ENCODE assay signal across 40 cellular contexts in the genomic region with DNA sequence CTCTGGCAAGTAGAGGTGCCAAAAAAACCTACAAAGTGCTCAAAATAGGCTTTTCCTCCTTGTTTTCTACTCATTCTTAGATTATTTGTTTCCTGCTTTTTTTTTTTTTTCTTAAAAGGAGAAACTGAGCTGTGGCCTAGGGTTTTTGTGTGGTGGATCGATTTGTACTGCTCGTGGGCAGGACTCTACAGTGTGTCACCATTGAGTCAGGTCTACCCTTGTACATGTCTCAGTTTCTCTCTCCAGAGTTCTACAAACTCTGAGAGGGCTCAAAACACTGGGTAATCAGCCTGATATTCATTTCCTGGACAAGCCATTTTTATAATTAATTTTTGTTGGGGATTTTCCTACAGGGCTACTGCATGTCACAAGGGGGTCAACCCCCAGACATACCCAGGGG. TPM values are rescaled to one million over a fixed set of nuclear protein-coding genes. Genes with fewer than 3 reads are reported as not detected.
"Had no signal": no experiment of that assay in that cellular context is flagged by ENCODE, and none has a peak within 500 bp of the region (broad histone marks: within the 10 kb centered on the region; RNA-seq: fewer than 3 reads in every experiment).

No MANE protein-coding gene starts in this region.

- H3K27ac Mint-ChIP-seq: activated naive CD4-positive, alpha-beta T cell treated with anti-CD3 and anti-CD28 coated beads for 36 hours; activated naive CD4-positive, alpha-beta T cell treated with anti-CD3 and anti-CD28 coated beads, Interleukin-2, amount 50 U/mL, for 24 hours; activated naive CD8-positive, alpha-beta T cell; activated naive CD8-positive, alpha-beta T cell treated with anti-CD3 and anti-CD28 coated beads for 36 hours; activated naive CD8-positive, alpha-beta T cell treated with anti-CD3 and anti-CD28 coated beads, Interleukin-2, amount 10 ng/mL, durations not matched to agents 7 days and 5 days; activated naive CD8-positive, alpha-beta T cell treated with anti-CD3 and anti-CD28 coated beads, Interleukin-2, amount 50 U/mL, for 24 hours; activated T-cell treated with anti-CD3 and anti-CD28 coated beads, Interleukin-2, amount 50 U/mL, for 24 hours; activated T-cell treated with anti-CD3 and anti-CD28 coated beads, Interleukin-2, amount 50 U/mL, for 72 hours; activated T-helper 1 cell treated with anti-CD3 and anti-CD28 coated beads, Interleukin-12 subunit alpha, Interleukin-12 subunit beta, Interleukin-2, Interleukin-4 antibody, amounts not matched to agents 30 ng/mL and 10 ng/mL and 1 ng/mL, durations not matched to agents 14 hours and 24 hours and 36 hours; activated T-helper 2 cell treated with anti-CD3 and anti-CD28 coated beads, Interferon-gamma antibody, Interleukin-2, Interleukin-4, amounts not matched to agents 10 μg/mL and 5 μg/mL and 100 μg/mL, durations not matched to agents 14 hours and 24 hours and 36 hours; brain had no signal

- H3K9me3 Mint-ChIP-seq: activated naive CD4-positive, alpha-beta T cell treated with anti-CD3 and anti-CD28 coated beads, Interleukin-2, amount 50 U/mL, for 24 hours had no signal

- H3K4me1 ChIP-seq: adrenal gland, breast epithelium had no signal

- H3K36me3 ChIP-seq: adrenal gland, ascending aorta, brain microvascular endothelial cell, breast epithelium, cardiac muscle cell had no signal

- DNase-seq: activated effector memory CD4-positive, alpha-beta T cell treated with anti-CD3 and anti-CD28 coated beads, Interleukin-2, amount 50 U/mL, for 16 hours; activated effector memory CD4-positive, alpha-beta T cell treated with Interleukin-2 at 50 U/mL for 16 hours; activated gamma-delta T cell; activated gamma-delta T cell treated with Interleukin-2 at 50 U/mL for 16 hours; activated naive CD4-positive, alpha-beta T cell; activated naive CD4-positive, alpha-beta T cell treated with anti-CD3 and anti-CD28 coated beads for 36 hours; activated naive CD4-positive, alpha-beta T cell treated with anti-CD3 and anti-CD28 coated beads, Interleukin-2, amount 50 U/mL, for 16 hours; activated naive CD4-positive, alpha-beta T cell treated with Interleukin-2 at 50 U/mL for 16 hours; activated naive CD8-positive, alpha-beta T cell treated with anti-CD3 and anti-CD28 coated beads for 36 hours; activated naive CD8-positive, alpha-beta T cell treated with anti-CD3 and anti-CD28 coated beads, Interleukin-2, amount 10 ng/mL, durations not matched to agents 7 days and 5 days; activated naive CD8-positive, alpha-beta T cell treated with anti-CD3 and anti-CD28 coated beads, Interleukin-2, amount 50 U/mL, for 24 hours; activated T-cell treated with anti-CD3 and anti-CD28 coated beads for 4 hours; activated T-cell treated with anti-CD3 and anti-CD28 coated beads, Interleukin-2, amount 50 U/mL, for 1 hour; activated T-cell treated with anti-CD3 and anti-CD28 coated beads, Interleukin-2, amount 50 U/mL, for 24 hours; activated T-cell treated with anti-CD3 and anti-CD28 coated beads, Interleukin-2, amount 50 U/mL, for 4 hours; activated T-cell treated with anti-CD3 and anti-CD28 coated beads, Interleukin-2, amount 50 U/mL, for 72 hours; adrenal gland; amniotic stem cell; amygdala; anterior cingulate cortex; aorta; body of pancreas; brain microvascular endothelial cell; caudate nucleus; central memory CD4-positive, alpha-beta T cell; cerebellar nuclear complex had no signal

- H3K9me3 ChIP-seq: adrenal gland, body of pancreas had no signal

- H3K27me3 Mint-ChIP-seq: activated naive CD4-positive, alpha-beta T cell treated with anti-CD3 and anti-CD28 coated beads, Interleukin-2, amount 50 U/mL, for 24 hours; activated naive CD8-positive, alpha-beta T cell; activated naive CD8-positive, alpha-beta T cell treated with anti-CD3 and anti-CD28 coated beads for 36 hours; activated naive CD8-positive, alpha-beta T cell treated with anti-CD3 and anti-CD28 coated beads, Interleukin-2, amount 50 U/mL, for 24 hours; activated T-cell treated with anti-CD3 and anti-CD28 coated beads, Interleukin-2, amount 50 U/mL, for 24 hours; central memory CD8-positive, alpha-beta T cell had no signal

- H3K27ac ChIP-seq: adrenal gland, ascending aorta, body of pancreas, brain microvascular endothelial cell, breast epithelium, cardiac muscle cell had no signal

- H3K27me3 ChIP-seq: adrenal gland, ascending aorta, body of pancreas, brain microvascular endothelial cell, breast epithelium, cardiac muscle cell had no signal

- ATAC-seq: activated naive CD8-positive, alpha-beta T cell treated with anti-CD3 and anti-CD28 coated beads, Interleukin-2, amount 50 U/mL, for 24 hours; activated T-cell treated with anti-CD3 and anti-CD28 coated beads, Interleukin-2, amount 50 U/mL, for 4 hours; body of pancreas had no signal

- H3K4me3 Mint-ChIP-seq: activated naive CD4-positive, alpha-beta T cell treated with anti-CD3 and anti-CD28 coated beads for 36 hours; activated naive CD4-positive, alpha-beta T cell treated with anti-CD3 and anti-CD28 coated beads, Interleukin-2, amount 50 U/mL, for 24 hours; activated naive CD8-positive, alpha-beta T cell; activated naive CD8-positive, alpha-beta T cell treated with anti-CD3 and anti-CD28 coated beads for 36 hours; activated naive CD8-positive, alpha-beta T cell treated with anti-CD3 and anti-CD28 coated beads, Interleukin-2, amount 10 ng/mL, durations not matched to agents 7 days and 5 days; activated naive CD8-positive, alpha-beta T cell treated with anti-CD3 and anti-CD28 coated beads, Interleukin-2, amount 50 U/mL, for 24 hours; activated T-cell treated with anti-CD3 and anti-CD28 coated beads, Interleukin-2, amount 50 U/mL, for 24 hours; activated T-cell treated with anti-CD3 and anti-CD28 coated beads, Interleukin-2, amount 50 U/mL, for 4 hours; activated T-cell treated with anti-CD3 and anti-CD28 coated beads, Interleukin-2, amount 50 U/mL, for 72 hours; activated T-helper 1 cell treated with anti-CD3 and anti-CD28 coated beads, Interleukin-12 subunit alpha, Interleukin-12 subunit beta, Interleukin-2, Interleukin-4 antibody, amounts not matched to agents 30 ng/mL and 10 ng/mL and 1 ng/mL, durations not matched to agents 14 hours and 24 hours and 36 hours; brain; central memory CD8-positive, alpha-beta T cell had no signal

- H3K36me3 Mint-ChIP-seq: brain had no signal

- H3K4me3 ChIP-seq: adrenal gland, ascending aorta, body of pancreas, breast epithelium, cardiac muscle cell had no signal

RNA-seq across cellular contexts. Expression of gene CASP4, which starts 5.2 kb away (rescaled TPM):
- total RNA-seq: cardiac muscle cell had no signal

RNA-seq across cellular contexts. Expression of gene CASP5, which starts 49.4 kb away (rescaled TPM):
- total RNA-seq: activated naive CD4-positive, alpha-beta T cell treated with anti-CD3 and anti-CD28 coated beads for 36 hours; activated naive CD8-positive, alpha-beta T cell treated with anti-CD3 and anti-CD28 coated beads for 36 hours; activated naive CD8-positive, alpha-beta T cell treated with anti-CD3 and anti-CD28 coated beads, Interleukin-2, amount 10 ng/mL, durations not matched to agents 7 days and 5 days; activated T-cell treated with anti-CD3 and anti-CD28 coated beads, Interleukin-2, amount 50 U/mL, for 4 hours; activated T-cell treated with anti-CD3 and anti-CD28 coated beads, Interleukin-2, amount 50 U/mL, for 72 hours; activated T-helper 1 cell treated with anti-CD3 and anti-CD28 coated beads, Interleukin-12 subunit alpha, Interleukin-12 subunit beta, Interleukin-2, Interleukin-4 antibody, amounts not matched to agents 30 ng/mL and 10 ng/mL and 1 ng/mL, durations not matched to agents 14 hours and 24 hours and 36 hours; activated T-helper 2 cell treated with anti-CD3 and anti-CD28 coated beads, Interferon-gamma antibody, Interleukin-2, Interleukin-4, amounts not matched to agents 10 μg/mL and 5 μg/mL and 100 μg/mL, durations not matched to agents 14 hours and 24 hours and 36 hours; ascending aorta; astrocyte; body of pancreas; bronchial epithelial cell; cardiac muscle cell; cardiac septum; cerebellum; chondrocyte had no signal
- polyA plus RNA-seq: cardiac muscle cell had no signal
